15 cellular contexts compared by ENCODE assay signal in genomic region chr7:33814400-33814799, GRCh38.
DNase-seq lines count a peak whose midpoint lies in the region; ATAC-seq and TF ChIP-seq lines count a peak whose summit lies in the region.
"Had no signal": no experiment of that assay in that cellular context is flagged by ENCODE, and none has a peak within 500 bp of the region (broad histone marks: within the 10 kb centered on the region; RNA-seq: fewer than 3 reads in every experiment).

No MANE protein-coding gene starts in this region.

- CTCF ChIA-PET in mammary epithelial cell (lab: Charles Lee; ENCODE audit: low non-redundant PET), result no interaction called here

- H3K4me3 ChIP-seq in BLaER1 (0 out of 2 replicates have a peak overlapping the region, but pooled peaks have one; percentile 4), ascending aorta (peak overlapping the region; percentile 32 to 59), left ventricle myocardium inferior (peak overlapping the region; percentile 52), psoas muscle (peak overlapping the region; percentile 45), mammary epithelial cell (replicated peaks in 1 of 3; ENCODE audit: insufficient read depth in 1 of 3, low read depth in 2 of 3, low read length in 3 of 3) (no peak overlapping the region)
- H3K4me3 ChIP-seq: HAP-1, neural progenitor cell, Peyer's patch had no signal

- H3K9ac ChIP-seq in BLaER1 (no peak overlapping the region), mammary epithelial cell (ENCODE audit: insufficient read depth, low read length) (no peak overlapping the region)
- H3K9ac ChIP-seq: neural progenitor cell had no signal

- intact Hi-C loops in ascending aorta (cut with DNase I), result loop anchor here (5.0 kb wide), 1 partner anchor 68 kb away; no protein-coding TSS in a partner anchor
- intact Hi-C loops in left ventricle myocardium inferior (cut with micrococcal nuclease), result no loop called here
- intact Hi-C loops in psoas muscle (cut with DNase I), result no loop called here
- intact Hi-C loops in mammary epithelial cell (cut with micrococcal nuclease), result no loop called here

- dilution Hi-C loops in mammary epithelial cell (cut with HindIII; ENCODE audit: low sequenced_read_pairs), result no loop called here

- ATAC-seq in psoas muscle (no peak), GM21367 (IDR thresholded peaks at IDR 0.05; ENCODE audit: unreplicated experiment) (no peak)
- ATAC-seq: activated CD8-positive, alpha-beta T cell treated with anti-CD3 and anti-CD28 coated beads for 36 hours had no signal

- H3K4me1 ChIP-seq in BLaER1 (peaks cover 21% of the 10 kb centered on the region), ascending aorta (peaks cover 4 to 13% of the 10 kb centered on the region in 2 donors), left ventricle myocardium inferior (peaks cover 9% of the 10 kb centered on the region), psoas muscle (peaks cover 4% of the 10 kb centered on the region), mammary epithelial cell (ENCODE audit: insufficient read depth, low read length) (no peaks in the 10 kb centered on the region)
- H3K4me1 ChIP-seq: HAP-1, Peyer's patch had no signal

- no peaks in the 10 kb centered on the region for H3K27me3 ChIP-seq in BLaER1
- no peaks in the 10 kb centered on the region for H3K27me3 ChIP-seq in ascending aorta
- peaks cover 15% of the 10 kb centered on the region for H3K27me3 ChIP-seq in left ventricle myocardium inferior (ENCODE audit: low read depth)
- H3K27me3 ChIP-seq in psoas muscle (ENCODE audit: insufficient read depth in 3 of 3, low read length in 2 of 3), result no peaks in the 10 kb centered on the region
- no peaks in the 10 kb centered on the region for H3K27me3 ChIP-seq in mammary epithelial cell (ENCODE audit: insufficient read depth, low read length)
- H3K27me3 ChIP-seq: neural progenitor cell, Peyer's patch had no signal

- TF ChIP-seq CTCF in ascending aorta (IDR thresholded peaks at IDR 0.05), result no peak
- no peak for TF ChIP-seq CTCF in left ventricle myocardium inferior (IDR thresholded peaks at IDR 0.05; ENCODE audit: borderline replicate concordance)
- TF ChIP-seq CTCF in psoas muscle (IDR thresholded peaks at IDR 0.05), result no peak
- no peak for TF ChIP-seq CTCF in mammary epithelial cell (conservative IDR thresholded peaks at IDR 0.05 in 1 of 2, IDR thresholded peaks at IDR 0.05 in 1 of 2; ENCODE audit: extremely low read depth in 1 of 2, insufficient read depth in 1 of 2, low read depth in 1 of 2, low read length in 2 of 2)

- in situ Hi-C loops in mammary epithelial cell (cut with MboI; ENCODE audit: low sequenced_read_pairs in 2 of 2), result no loop called here

- no TSS peak for BruUV-seq in mammary epithelial cell (replicated peaks; lab: Mats Ljungman, UMichigan)

- H3K79me2 ChIP-seq in mammary epithelial cell (ENCODE audit: insufficient read depth, low read length), result no peaks in the 10 kb centered on the region

- H3K9me3 ChIP-seq in BLaER1 (peaks cover 4% of the 10 kb centered on the region; the same call in 1 of the 2 replicates), ascending aorta (no peaks in the 10 kb centered on the region), left ventricle myocardium inferior (replicated peaks) (peaks cover 9% of the 10 kb centered on the region), psoas muscle (peaks cover 6% of the 10 kb centered on the region), mammary epithelial cell (replicated peaks; ENCODE audit: insufficient read depth, low read length) (no peaks in the 10 kb centered on the region)
- H3K9me3 ChIP-seq: HAP-1, Peyer's patch had no signal

- DNase-seq in ascending aorta (ENCODE audit: low spot score in 2 of 2), result no peak
- no peak for DNase-seq in left ventricle myocardium inferior
- no peak for DNase-seq in psoas muscle
- no peak for DNase-seq in NCI-H1048 (lab: John Stamatoyannopoulos, UW)
- DNase-seq in mammary epithelial cell, result no peak
- no peak for DNase-seq in HCEC 1CT
- DNase-seq: activated CD8-positive, alpha-beta T cell treated with anti-CD3 and anti-CD28 coated beads for 36 hours; NCI-H187 treated with DMSO at 0.1 percent for 48 hours; NCI-H524 treated with DMSO at 0.1 percent for 48 hours; Peyer's patch; stimulated activated CD4-positive, alpha-beta T cell treated with anti-CD3 and anti-CD28 coated beads, Interleukin-4, amount 100 ng/mL, for 1 hour had no signal

- peak overlapping the region; percentile 42 for H3K27ac ChIP-seq in BLaER1
- H3K27ac ChIP-seq in ascending aorta, result peak overlapping the region; percentile 52 to 67
- peak overlapping the region; percentile 67 for H3K27ac ChIP-seq in left ventricle myocardium inferior (replicated peaks)
- peak overlapping the region; percentile 46 for H3K27ac ChIP-seq in psoas muscle
- no peak overlapping the region for H3K27ac ChIP-seq in mammary epithelial cell (ENCODE audit: insufficient read depth, low read depth, low read length)
- H3K27ac ChIP-seq: neural progenitor cell, Peyer's patch had no signal

- H3K36me3 ChIP-seq in BLaER1 (no peaks in the 10 kb centered on the region), ascending aorta (no peaks in the 10 kb centered on the region), left ventricle myocardium inferior (no peaks in the 10 kb centered on the region), psoas muscle (ENCODE audit: insufficient read depth in 1 of 2, low read depth in 1 of 2) (no peaks in the 10 kb centered on the region), mammary epithelial cell (ENCODE audit: insufficient read depth, low read length) (no peaks in the 10 kb centered on the region)
- H3K36me3 ChIP-seq: HAP-1, Peyer's patch had no signal

- no peak overlapping the region for H2AFZ ChIP-seq in mammary epithelial cell (ENCODE audit: low read depth, low read length)

- no peaks in the 10 kb centered on the region for H4K20me1 ChIP-seq in BLaER1
- H4K20me1 ChIP-seq in mammary epithelial cell (ENCODE audit: insufficient read depth, low read length), result no peaks in the 10 kb centered on the region

- 59 to 64% (median 63%) methylated on average over 6 of the region's 6 CpGs for WGBS in psoas muscle, 3 donors
- 75% methylated on average over 5 of the region's 6 CpGs for WGBS in mammary epithelial cell (ENCODE audit: low coverage, missing lambda C conversion rate)

- peak overlapping the region; percentile 67 for H3K4me2 ChIP-seq in BLaER1
- no peak overlapping the region for H3K4me2 ChIP-seq in mammary epithelial cell (ENCODE audit: insufficient read depth, low read depth, low read length)
- H3K4me2 ChIP-seq: neural progenitor cell had no signal

Comparison
In these comparisons a context has a peak if more than half of its experiments do, and no peak if none do; other contexts are left out.
1. H3K4me3 ChIP-seq: peak in BLaER1 (single experiment), ascending aorta (2 of 2), left ventricle myocardium inferior (single experiment) and psoas muscle (single experiment); none in mammary epithelial cell (0 of 3).